Comparison of ENCODE assay signal across 15 cellular contexts in genomic region chr20:59837623-59838394, GRCh38.
DNase-seq lines count a peak whose midpoint lies in the region; ATAC-seq and TF ChIP-seq lines count a peak whose summit lies in the region.
"Had no signal": no experiment of that assay in that cellular context is flagged by ENCODE, and none has a peak within 500 bp of the region (broad histone marks: within the 10 kb centered on the region; RNA-seq: fewer than 3 reads in every experiment).

No MANE protein-coding gene starts in this region.

- intact Hi-C loops in colonic mucosa (cut with DNase I), result no loop called here

- TF ChIP-seq CTCF in endothelial cell (IDR thresholded peaks at IDR 0.05; ENCODE audit: unreplicated experiment) (no peak), colonic mucosa (IDR thresholded peaks at IDR 0.05) (no peak)

- DNase-seq in endothelial cell (ENCODE audit: low spot score), result no peak
- no peak for DNase-seq in cerebellar cortex (ENCODE audit: low spot score)
- no peak for DNase-seq in midbrain (lab: John Stamatoyannopoulos, UW)
- no peak for DNase-seq in colonic mucosa
- no peak for DNase-seq in cortex of kidney (lab: John Stamatoyannopoulos, UW)
- DNase-seq: activated T-cell treated with anti-CD3 and anti-CD28 coated beads for 4 hours, erythroblast, HFFc6, KG1 had no signal

- no peak overlapping the region for H3K27ac ChIP-seq in colonic mucosa
- H3K27ac ChIP-seq: ascending aorta, VCaP had no signal

- H3K9ac ChIP-seq in colonic mucosa (ENCODE audit: low read depth in 2 of 2, low read length in 2 of 2), result no peak overlapping the region

- H3K4me1 Mint-ChIP-seq in endothelial cell (ENCODE audit: unreplicated experiment), result peaks cover 44% of the 10 kb centered on the region

- H3K4me1 ChIP-seq in colonic mucosa, result no peaks in the 10 kb centered on the region

- H3K36me3 Mint-ChIP-seq in endothelial cell (ENCODE audit: low read depth, unreplicated experiment), result no peaks in the 10 kb centered on the region

- H3K36me3 ChIP-seq in colonic mucosa, result no peaks in the 10 kb centered on the region
- H3K36me3 ChIP-seq: ascending aorta had no signal

- ATAC-seq in GM18858 (IDR thresholded peaks at IDR 0.05; ENCODE audit: unreplicated experiment) (peak; percentile 88), GM21515 (IDR thresholded peaks at IDR 0.05; ENCODE audit: unreplicated experiment) (peak; percentile 89), HG03139 (IDR thresholded peaks at IDR 0.05; ENCODE audit: unreplicated experiment) (peak; percentile 62)
- ATAC-seq: Panc1 had no signal

- H3K9me3 ChIP-seq in colonic mucosa, result no peaks in the 10 kb centered on the region
- H3K9me3 ChIP-seq: ascending aorta had no signal

- peak overlapping the region; percentile 82 for H3K27ac Mint-ChIP-seq in endothelial cell (ENCODE audit: unreplicated experiment)
- H3K27ac Mint-ChIP-seq: HFFc6 had no signal

- no peaks in the 10 kb centered on the region for H3K9me3 Mint-ChIP-seq in endothelial cell (ENCODE audit: unreplicated experiment)

- H3K27me3 Mint-ChIP-seq in endothelial cell (ENCODE audit: unreplicated experiment), result peaks cover 3% of the 10 kb centered on the region

- no peaks in the 10 kb centered on the region for H3K27me3 ChIP-seq in colonic mucosa
- H3K27me3 ChIP-seq: ascending aorta had no signal

- H3K4me3 ChIP-seq in colonic mucosa, result no peak overlapping the region
- H3K4me3 ChIP-seq: ascending aorta had no signal

- no peak overlapping the region for H3K4me3 Mint-ChIP-seq in endothelial cell (ENCODE audit: unreplicated experiment)
- H3K4me3 Mint-ChIP-seq: HFFc6 had no signal
